Comparison of ENCODE assay signal across 8 cellular contexts in genomic region chr11:66728760-66729385, GRCh38. TPM values are rescaled to one million over a fixed set of nuclear protein-coding genes. Genes with fewer than 3 reads are reported as not detected.
DNase-seq lines count a peak whose midpoint lies in the region; ATAC-seq and TF ChIP-seq lines count a peak whose summit lies in the region.

Gene SPTBN2 (minus strand): TSS chr11:66729216. CDS start chr11:66721240, 7,976 bp downstream.

- peak within 1 kb of the TSS; percentile 7 for H3K27ac Mint-ChIP-seq in activated CD4-positive, alpha-beta T cell treated with anti-CD3 and anti-CD28 coated beads, Interleukin-2, amount 10 ng/mL, durations not matched to agents 24 days and 14 days
- H3K27ac Mint-ChIP-seq in neural crest cell (ENCODE audit: unreplicated experiment) = peak within 1 kb of the TSS; percentile 89

- no peaks in the 10 kb centered on the region for H3K36me3 Mint-ChIP-seq in activated CD4-positive, alpha-beta T cell treated with anti-CD3 and anti-CD28 coated beads, Interleukin-2, amount 10 ng/mL, durations not matched to agents 24 days and 14 days (ENCODE audit: low read depth)
- H3K36me3 Mint-ChIP-seq in neural crest cell (ENCODE audit: low read depth) = no peaks in the 10 kb centered on the region

- H3K9me3 ChIP-seq in esophagus muscularis mucosa = no peaks in the 10 kb centered on the region

- H3K27me3 ChIP-seq in esophagus muscularis mucosa = peaks cover 0 to 6% (median 0%) of the 10 kb centered on the region in 4 donors

- DNase-seq in activated CD4-positive, alpha-beta T cell treated with anti-CD3 and anti-CD28 coated beads, Interleukin-2, amount 10 ng/mL, durations not matched to agents 24 days and 14 days = no peak
- DNase-seq in activated CD4-positive, alpha-beta T cell treated with anti-CD3 and anti-CD28 coated beads for 4 hours = no peak
- DNase-seq in SHP77 (lab: John Stamatoyannopoulos, UW) = peak; percentile 29 to 34
- no peak for DNase-seq in esophagus muscularis mucosa (ENCODE audit: extremely low spot score)
- DNase-seq in neural crest cell (ENCODE audit: low read depth, low spot score) = no peak
- DNase-seq in stimulated activated CD4-positive, alpha-beta T cell treated with anti-CD3 and anti-CD28 coated beads, Interleukin-4, amount 100 ng/mL, for 24 hours = no peak
- DNase-seq in central memory CD4-positive, alpha-beta T cell = no peak

- TF ChIP-seq EP300 in esophagus muscularis mucosa (IDR thresholded peaks at IDR 0.05) = no peak

- intact Hi-C loops in activated CD4-positive, alpha-beta T cell treated with anti-CD3 and anti-CD28 coated beads, Interleukin-2, amount 10 ng/mL, durations not matched to agents 24 days and 14 days (cut with micrococcal nuclease) = no loop called here
- intact Hi-C loops in esophagus muscularis mucosa (cut with DNase I) = no loop called here

- H3K4me3 Mint-ChIP-seq in activated CD4-positive, alpha-beta T cell treated with anti-CD3 and anti-CD28 coated beads, Interleukin-2, amount 10 ng/mL, durations not matched to agents 24 days and 14 days = peak within 1 kb of the TSS; percentile 81
- peak within 1 kb of the TSS; percentile 92 for H3K4me3 Mint-ChIP-seq in neural crest cell

- peaks cover 70% of the 10 kb centered on the region for H3K27me3 Mint-ChIP-seq in activated CD4-positive, alpha-beta T cell treated with anti-CD3 and anti-CD28 coated beads, Interleukin-2, amount 10 ng/mL, durations not matched to agents 24 days and 14 days
- peaks cover 66% of the 10 kb centered on the region for H3K27me3 Mint-ChIP-seq in neural crest cell (ENCODE audit: low read depth)

- no peaks in the 10 kb centered on the region for H3K9me3 Mint-ChIP-seq in activated CD4-positive, alpha-beta T cell treated with anti-CD3 and anti-CD28 coated beads, Interleukin-2, amount 10 ng/mL, durations not matched to agents 24 days and 14 days
- no peaks in the 10 kb centered on the region for H3K9me3 Mint-ChIP-seq in neural crest cell

- peaks cover 6 to 19% (median 15%) of the 10 kb centered on the region in 4 donors for H3K4me1 ChIP-seq in esophagus muscularis mucosa

- H3K27ac ChIP-seq in esophagus muscularis mucosa (replicated peaks in 1 of 4) = no peak within 1 kb of the TSS

- WGBS in esophagus muscularis mucosa = 23% methylated on average over 23 of the region's 23 CpGs

- no peak for ATAC-seq in HG02623 (IDR thresholded peaks at IDR 0.05; ENCODE audit: unreplicated experiment)

- H3K4me1 Mint-ChIP-seq in activated CD4-positive, alpha-beta T cell treated with anti-CD3 and anti-CD28 coated beads, Interleukin-2, amount 10 ng/mL, durations not matched to agents 24 days and 14 days = peaks cover 8% of the 10 kb centered on the region
- peaks cover 24% of the 10 kb centered on the region for H3K4me1 Mint-ChIP-seq in neural crest cell

- no peak for TF ChIP-seq POLR2A in esophagus muscularis mucosa (IDR thresholded peaks at IDR 0.05; ENCODE audit: low read depth)

- H3K4me3 ChIP-seq in esophagus muscularis mucosa = peak within 1 kb of the TSS; percentile 63 to 81 (median 66)

- no peak for TF ChIP-seq CTCF in esophagus muscularis mucosa (IDR thresholded peaks at IDR 0.05)
- no peak for TF ChIP-seq CTCF in neural crest cell (conservative IDR thresholded peaks at IDR 0.05)

- no peaks in the 10 kb centered on the region for H3K36me3 ChIP-seq in esophagus muscularis mucosa

RNA-seq across cellular contexts. Expression of gene SPTBN2, which starts in this region (rescaled TPM):
- total RNA-seq in activated CD4-positive, alpha-beta T cell treated with anti-CD3 and anti-CD28 coated beads, Interleukin-2, amount 10 ng/mL, durations not matched to agents 24 days and 14 days = 0.88 and 1.6 TPM in 2 replicates
- 10 to 100 TPM in 2 of 4 donors, 1 to 10 TPM in 2; 3.3 to 12.5 (median 10.0) TPM for total RNA-seq in esophagus muscularis mucosa
- 34.1 and 43.6 TPM in 2 replicates for total RNA-seq in neural crest cell

Comparison
In these comparisons a context has a peak if more than half of its experiments do, and no peak if none do; other contexts are left out.
1. DNase-seq: peak in SHP77 (2 of 2); none in activated CD4-positive, alpha-beta T cell treated with anti-CD3 and anti-CD28 coated beads, Interleukin-2, amount 10 ng/mL, durations not matched to agents 24 days and 14 days (single experiment), activated CD4-positive, alpha-beta T cell treated with anti-CD3 and anti-CD28 coated beads for 4 hours (0 of 2), esophagus muscularis mucosa (single experiment), neural crest cell (single experiment), stimulated activated CD4-positive, alpha-beta T cell treated with anti-CD3 and anti-CD28 coated beads, Interleukin-4, amount 100 ng/mL, for 24 hours (single experiment) and central memory CD4-positive, alpha-beta T cell (single experiment).